In genomic region chr21:38301321-38302214, GRCh38 we compare ENCODE assay signal across 19 cellular contexts. TPM values are rescaled to one million over a fixed set of nuclear protein-coding genes. Genes with fewer than 3 reads are reported as not detected.
A peak's percentile ranks its signal among the peaks of the same experiment; 100 is the strongest.
DNase-seq lines count a peak whose midpoint lies in the region; ATAC-seq and TF ChIP-seq lines count a peak whose summit lies in the region.
"Had no signal": no experiment of that assay in that cellular context is flagged by ENCODE, and none has a peak within 500 bp of the region (broad histone marks: within the 10 kb centered on the region; RNA-seq: fewer than 3 reads in every experiment).

No MANE protein-coding gene starts in this region.

- peak overlapping the region; percentile 8; the same call in 1 of the 2 replicates for H3K27ac Mint-ChIP-seq in HFFc6
- peak overlapping the region; percentile 58 for H3K27ac Mint-ChIP-seq in endothelial cell (ENCODE audit: unreplicated experiment)
- peak overlapping the region; percentile 41 to 92 (median 76) for H3K27ac Mint-ChIP-seq in nephron
- H3K27ac Mint-ChIP-seq: activated CD8-positive, alpha-beta T cell treated with anti-CD3 and anti-CD28 coated beads for 36 hours; activated naive CD8-positive, alpha-beta T cell treated with anti-CD3 and anti-CD28 coated beads for 36 hours; CD8-positive, alpha-beta T cell; natural killer cell; stimulated activated naive B cell treated with anti-CD40 and anti-IgM and Interleukin-4, amounts not matched to agents 10 μg/mL and 1 μg/mL and 100 μg/mL, for 72 hours had no signal

- POLR2A ChIA-PET in A673 (lab: Charles Lee; ENCODE audit: low non-redundant PET), result no interaction called here

- no peak overlapping the region for H3K4me3 Mint-ChIP-seq in HFFc6
- H3K4me3 Mint-ChIP-seq in endothelial cell (ENCODE audit: unreplicated experiment), result peak overlapping the region; percentile 62
- no peak overlapping the region for H3K4me3 Mint-ChIP-seq in nephron
- H3K4me3 Mint-ChIP-seq: activated CD8-positive, alpha-beta T cell treated with anti-CD3 and anti-CD28 coated beads for 36 hours; activated naive CD8-positive, alpha-beta T cell treated with anti-CD3 and anti-CD28 coated beads for 36 hours; CD8-positive, alpha-beta T cell; natural killer cell; stimulated activated naive B cell treated with anti-CD40 and anti-IgM and Interleukin-4, amounts not matched to agents 10 μg/mL and 1 μg/mL and 100 μg/mL, for 72 hours had no signal

- H3K27me3 Mint-ChIP-seq in HFFc6 (ENCODE audit: insufficient read depth) (no peaks in the 10 kb centered on the region), endothelial cell (ENCODE audit: unreplicated experiment) (peaks cover 3% of the 10 kb centered on the region), nephron (ENCODE audit: low read depth) (peaks cover 4% of the 10 kb centered on the region)
- H3K27me3 Mint-ChIP-seq: activated CD8-positive, alpha-beta T cell treated with anti-CD3 and anti-CD28 coated beads for 36 hours; stimulated activated naive B cell treated with anti-CD40 and anti-IgM and Interleukin-4, amounts not matched to agents 10 μg/mL and 1 μg/mL and 100 μg/mL, for 72 hours had no signal

- TF ChIP-seq CTCF in HFFc6 (IDR thresholded peaks at IDR 0.05) (no peak), endothelial cell (IDR thresholded peaks at IDR 0.05; ENCODE audit: unreplicated experiment) (no peak), nephron (IDR thresholded peaks at IDR 0.05; ENCODE audit: unreplicated experiment in 3 of 3) (no peak), smooth muscle cell (IDR thresholded peaks at IDR 0.05; ENCODE audit: borderline replicate concordance, insufficient read depth, poor library complexity, severe bottlenecking) (no peak), A673 (conservative IDR thresholded peaks at IDR 0.05; ENCODE audit: low read depth, low read length) (no peak)

- H3K4me1 ChIP-seq in smooth muscle cell (ENCODE audit: low read depth) (peaks cover 15% of the 10 kb centered on the region), A673 (ENCODE audit: insufficient read depth, low read length, poor library complexity, severe bottlenecking) (no peaks in the 10 kb centered on the region)
- H3K4me1 ChIP-seq: uterus had no signal

- BruUV-seq in A673 (replicated peaks; lab: Mats Ljungman, UMichigan), result no TSS peak

- intact Hi-C loops in A673 (cut with micrococcal nuclease; ENCODE audit: unreplicated experiment), result no loop called here

- no peak for ATAC-seq in GM19397 (IDR thresholded peaks at IDR 0.05; ENCODE audit: unreplicated experiment)
- ATAC-seq: activated CD8-positive, alpha-beta T cell treated with anti-CD3 and anti-CD28 coated beads for 36 hours; CD8-positive, alpha-beta T cell; natural killer cell; stimulated activated naive B cell treated with anti-CD40 and anti-IgM and Interleukin-4, amounts not matched to agents 10 μg/mL and 1 μg/mL and 100 μg/mL, for 72 hours had no signal

- no peak overlapping the region for H2AFZ ChIP-seq in smooth muscle cell (ENCODE audit: low read depth)

- no peaks in the 10 kb centered on the region for H3K9me3 Mint-ChIP-seq in HFFc6
- H3K9me3 Mint-ChIP-seq in endothelial cell (ENCODE audit: unreplicated experiment), result no peaks in the 10 kb centered on the region
- H3K9me3 Mint-ChIP-seq in nephron, result no peaks in the 10 kb centered on the region
- H3K9me3 Mint-ChIP-seq: activated CD8-positive, alpha-beta T cell treated with anti-CD3 and anti-CD28 coated beads for 36 hours; activated naive CD8-positive, alpha-beta T cell treated with anti-CD3 and anti-CD28 coated beads for 36 hours; CD8-positive, alpha-beta T cell; natural killer cell; stimulated activated naive B cell treated with anti-CD40 and anti-IgM and Interleukin-4, amounts not matched to agents 10 μg/mL and 1 μg/mL and 100 μg/mL, for 72 hours had no signal

- H3K4me2 ChIP-seq in smooth muscle cell, result peak overlapping the region; percentile 45

- no peaks in the 10 kb centered on the region for H3K27me3 ChIP-seq in smooth muscle cell (ENCODE audit: low read depth)
- peaks cover 57% of the 10 kb centered on the region for H3K27me3 ChIP-seq in A673 (replicated peaks; ENCODE audit: insufficient read depth, low read depth, low read length, poor library complexity)
- H3K27me3 ChIP-seq: uterus had no signal

- H3K79me2 ChIP-seq in smooth muscle cell (ENCODE audit: low read depth), result no peaks in the 10 kb centered on the region

- WGBS in smooth muscle cell (ENCODE audit: low lambda C conversion rate), result 89% methylated on average over 15 of the region's 15 CpGs

- H3K36me3 Mint-ChIP-seq in HFFc6 (ENCODE audit: low read depth) (peaks cover 9% of the 10 kb centered on the region; the same call in 1 of the 2 replicates), endothelial cell (ENCODE audit: low read depth, unreplicated experiment) (no peaks in the 10 kb centered on the region), nephron (ENCODE audit: low read depth) (peaks cover 16% of the 10 kb centered on the region)
- H3K36me3 Mint-ChIP-seq: activated naive CD8-positive, alpha-beta T cell treated with anti-CD3 and anti-CD28 coated beads for 36 hours; CD8-positive, alpha-beta T cell; natural killer cell; stimulated activated naive B cell treated with anti-CD40 and anti-IgM and Interleukin-4, amounts not matched to agents 10 μg/mL and 1 μg/mL and 100 μg/mL, for 72 hours had no signal

- no peaks in the 10 kb centered on the region for H3K36me3 ChIP-seq in smooth muscle cell (ENCODE audit: low read depth)
- H3K36me3 ChIP-seq in A673 (ENCODE audit: insufficient read depth, low read length, poor library complexity, severe bottlenecking), result no peaks in the 10 kb centered on the region
- H3K36me3 ChIP-seq: uterus had no signal

- H3K9me3 ChIP-seq in smooth muscle cell (replicated peaks; ENCODE audit: low read depth) (no peaks in the 10 kb centered on the region), A673 (ENCODE audit: low read depth, low read length, poor library complexity, severe bottlenecking) (no peaks in the 10 kb centered on the region)
- H3K9me3 ChIP-seq: uterus had no signal

- DNase-seq in HFFc6, result no peak
- no peak for DNase-seq in endothelial cell (ENCODE audit: low spot score)
- DNase-seq in smooth muscle cell (lab: John Stamatoyannopoulos, UW; ENCODE audit: unreplicated experiment), result no peak
- no peak for DNase-seq in RKO (ENCODE audit: low spot score)
- DNase-seq in A673 (ENCODE audit: low spot score), result no peak
- DNase-seq: activated CD8-positive, alpha-beta T cell treated with anti-CD3 and anti-CD28 coated beads for 36 hours; activated naive CD8-positive, alpha-beta T cell treated with anti-CD3 and anti-CD28 coated beads for 36 hours; CD8-positive, alpha-beta T cell; DMS153; natural killer cell; NCI-H146; NCI-H510A treated with DMSO at 0.1 percent for 48 hours; NK-92 treated with Interleukin-12 subunit alpha and Interleukin-12 subunit beta, amount 100 ng/mL, for 24 hours; stimulated activated CD4-positive, alpha-beta T cell treated with anti-CD3 and anti-CD28 coated beads, Interleukin-4, amount 100 ng/mL, for 24 hours; stimulated activated naive B cell treated with anti-CD40 and anti-IgM and Interleukin-4, amounts not matched to agents 10 μg/mL and 1 μg/mL and 100 μg/mL, for 72 hours; uterus had no signal

- H3K27ac ChIP-seq in smooth muscle cell (ENCODE audit: low read depth) (peak overlapping the region; percentile 49), A673 (ENCODE audit: low read depth, low read length, poor library complexity, severe bottlenecking) (no peak overlapping the region)
- H3K27ac ChIP-seq: uterus had no signal

- no peak overlapping the region for H3K9ac ChIP-seq in smooth muscle cell (ENCODE audit: low read depth)

- peaks cover 90% of the 10 kb centered on the region for H3K4me1 Mint-ChIP-seq in HFFc6 (ENCODE audit: low read depth)
- H3K4me1 Mint-ChIP-seq in endothelial cell (ENCODE audit: unreplicated experiment), result peaks cover 50% of the 10 kb centered on the region
- H3K4me1 Mint-ChIP-seq in nephron, result peaks cover 46% of the 10 kb centered on the region
- H3K4me1 Mint-ChIP-seq: natural killer cell; stimulated activated naive B cell treated with anti-CD40 and anti-IgM and Interleukin-4, amounts not matched to agents 10 μg/mL and 1 μg/mL and 100 μg/mL, for 72 hours had no signal

- no peak overlapping the region for H3K4me3 ChIP-seq in smooth muscle cell
- H3K4me3 ChIP-seq in A673 (ENCODE audit: low read depth, low read length, poor library complexity, severe bottlenecking), result no peak overlapping the region
- H3K4me3 ChIP-seq: uterus had no signal

- H4K20me1 ChIP-seq in smooth muscle cell (ENCODE audit: low read depth), result no peaks in the 10 kb centered on the region

- H3F3A ChIP-seq in smooth muscle cell (ENCODE audit: low read depth), result peaks cover 11% of the 10 kb centered on the region

- CTCF ChIA-PET in A673 (lab: Charles Lee), result no interaction called here

RNA-seq across cellular contexts. Expression of gene KCNJ15, which starts 44.8 kb away (rescaled TPM):
- total RNA-seq in HFFc6 (2021; fragmentation: NEBNext Ultra II Directional; extraction: Animal tissue kit (Norgen Biotek cat#: 25700)), result 1 to 10 TPM in 1 of 6 experiments, under 1 TPM in 5; 0.33 to 1.2 (median 0.50) TPM
- total RNA-seq in endothelial cell (ENCODE audit: unreplicated experiment), result 0.97 TPM
- 14.7 and 21.9 TPM in 2 replicates for total RNA-seq in smooth muscle cell
- polyA plus RNA-seq in smooth muscle cell, result 4.2 and 12.9 TPM in 2 replicates
- total RNA-seq in A673 (2021), result not detected in 2 replicates
- total RNA-seq: CD8-positive, alpha-beta T cell; temporal lobe had no signal

Comparison
In these comparisons a context has a peak if more than half of its experiments do, and no peak if none do; other contexts are left out.
1. H3K27ac Mint-ChIP-seq: peak in every context shown above with its lines; median percentile 76 in nephron; 58 in endothelial cell; 8 in HFFc6.